8 cellular contexts compared by ENCODE assay signal in genomic region chr11:76235233-76236091, GRCh38. TPM values are rescaled to one million over a fixed set of nuclear protein-coding genes. Genes with fewer than 3 reads are reported as not detected.
DNase-seq lines count a peak whose midpoint lies in the region; ATAC-seq and TF ChIP-seq lines count a peak whose summit lies in the region.

No MANE protein-coding gene starts in this region.

- peak; percentile 65 for ATAC-seq in HG03378 (IDR thresholded peaks at IDR 0.05; ENCODE audit: unreplicated experiment)

- no peaks in the 10 kb centered on the region for H3K27me3 ChIP-seq in BE2C
- H3K27me3 ChIP-seq in layer of hippocampus (ENCODE audit: control insufficient read depth, insufficient read depth, low read length): no peaks in the 10 kb centered on the region

- H3K27ac ChIP-seq in cingulate gyrus (ENCODE audit: low read depth, low read length): peak overlapping the region; percentile 82
- H3K27ac ChIP-seq in layer of hippocampus (ENCODE audit: low read depth, low read length): peak overlapping the region; percentile 84

- peak; percentile 68 for TF ChIP-seq POLR2A in GM19193 (IDR thresholded peaks at IDR 0.05; ENCODE audit: extremely low read depth, insufficient read depth, insufficient read length)

- no peaks in the 10 kb centered on the region for H3K36me3 ChIP-seq in BE2C

- no peak for TF ChIP-seq CTCF in BE2C (IDR thresholded peaks at IDR 0.05; ENCODE audit: low read depth, low read length)

- peak overlapping the region; percentile 87 for H3K4me3 ChIP-seq in BE2C (ENCODE audit: low read depth, low read length)

- H3K9me3 ChIP-seq in BE2C: no peaks in the 10 kb centered on the region

- peaks cover 10% of the 10 kb centered on the region for H3K4me1 ChIP-seq in BE2C

- DNase-seq in BE2C (peak; percentile 93), NCI-H510A (lab: John Stamatoyannopoulos, UW) (peak; percentile 72)
- DNase-seq in activated CD4-positive, alpha-beta T cell treated with anti-CD3 and anti-CD28 coated beads for 4 hours: peak; percentile 82 to 91
- peak; percentile 79 to 92 for DNase-seq in stimulated activated CD4-positive, alpha-beta T cell treated with anti-CD3 and anti-CD28 coated beads, Interleukin-1b, Interleukin-23, amount 100 ng/mL, for 1 hour (ENCODE audit: low read depth in 2 of 2)

RNA-seq across cellular contexts. Expression of gene WNT11, which starts 29.2 kb away (rescaled TPM):
- 1.8 TPM for polyA plus RNA-seq in BE2C (2012; ENCODE audit: insufficient read depth, insufficient read length, low read depth)

Comparison
In these comparisons a context has a peak if more than half of its experiments do, and no peak if none do; other contexts are left out.
1. Peak in every context shown above with its lines: DNase-seq, ATAC-seq, H3K4me3 ChIP-seq and H3K27ac ChIP-seq.